Comparison of ENCODE assay signal across 27 cellular contexts in the genomic region with DNA sequence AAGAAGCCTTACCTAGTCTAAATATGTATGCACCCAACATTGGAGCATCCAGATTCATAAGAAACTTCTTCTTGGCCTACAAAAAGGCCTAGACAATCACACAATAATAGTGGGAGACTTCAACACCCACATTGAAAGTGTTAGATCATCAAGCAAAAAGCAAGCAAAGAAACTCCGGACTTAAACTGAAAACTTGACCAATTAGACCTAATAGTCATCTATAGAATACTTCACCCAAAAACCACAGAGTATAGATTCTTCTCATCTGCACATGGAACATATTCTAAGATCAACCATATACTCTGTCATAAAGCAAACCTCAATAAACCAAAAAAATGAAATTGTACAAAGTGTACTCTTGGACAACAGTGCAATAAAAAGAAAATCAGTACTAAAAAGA. TPM values are rescaled to one million over a fixed set of nuclear protein-coding genes. Genes with fewer than 3 reads are reported as not detected.
"Had no signal": no experiment of that assay in that cellular context is flagged by ENCODE, and none has a peak within 500 bp of the region (broad histone marks: within the 10 kb centered on the region; RNA-seq: fewer than 3 reads in every experiment).

No MANE protein-coding gene starts in this region.

- H3K9me3 ChIP-seq: adrenal gland, breast epithelium, MG63 had no signal

- ATAC-seq: activated T-cell treated with anti-CD3 and anti-CD28 coated beads, Interleukin-2, amount 50 U/mL, for 72 hours; PC-3 had no signal

- DNase-seq: activated CD4-positive, alpha-beta memory T cell treated with anti-CD3 and anti-CD28 coated beads for 36 hours; activated CD4-positive, alpha-beta T cell treated with anti-CD3 and anti-CD28 coated beads, Interleukin-2, amount 10 ng/mL, durations not matched to agents 7 days and 5 days; activated CD4-positive, CD25-positive, alpha-beta regulatory T cell; activated CD8-positive, alpha-beta memory T cell treated with anti-CD3 and anti-CD28 coated beads for 24 hours; activated naive CD4-positive, alpha-beta T cell treated with anti-CD3 and anti-CD28 coated beads, Interleukin-2, amount 50 U/mL, for 16 hours; activated naive CD8-positive, alpha-beta T cell treated with anti-CD3 and anti-CD28 coated beads, Interleukin-2, amount 10 ng/mL, durations not matched to agents 7 days and 5 days; activated T-cell treated with anti-CD3 and anti-CD28 coated beads, Interleukin-2, amount 50 U/mL, for 72 hours; adrenal gland; aorta; central memory CD4-positive, alpha-beta T cell; MG63; MV-4-11; NCI-H1105; NCI-H1436; NCI-H1694 treated with DMSO at 0.1 percent for 48 hours; NCI-H2029 treated with DMSO at 0.1 percent for 48 hours; NCI-H446; NCI-H524; PC-3; SIG-M5; T1000 had no signal

- H3K4me3 ChIP-seq: adrenal gland, breast epithelium, coronary artery, MG63 had no signal

- H3K27me3 ChIP-seq: breast epithelium had no signal

- H3K4me1 ChIP-seq: adrenal gland, breast epithelium had no signal

- H3K36me3 ChIP-seq: adrenal gland, breast epithelium, MG63 had no signal

- FAIRE-seq: TTC549 had no signal

- H3K27ac ChIP-seq: adrenal gland, breast epithelium, coronary artery, VCaP had no signal

RNA-seq across cellular contexts. Expression of gene OR5K4, which starts 22.3 kb away (rescaled TPM):
- total RNA-seq: activated CD4-positive, alpha-beta memory T cell treated with anti-CD3 and anti-CD28 coated beads for 36 hours; activated CD4-positive, alpha-beta T cell treated with anti-CD3 and anti-CD28 coated beads, Interleukin-2, amount 10 ng/mL, durations not matched to agents 7 days and 5 days; activated naive CD8-positive, alpha-beta T cell treated with anti-CD3 and anti-CD28 coated beads, Interleukin-2, amount 10 ng/mL, durations not matched to agents 7 days and 5 days; activated T-cell treated with anti-CD3 and anti-CD28 coated beads, Interleukin-2, amount 50 U/mL, for 72 hours; adrenal gland; aorta; breast epithelium; chondrocyte; dermis microvascular lymphatic vessel endothelial cell; PC-3 had no signal
- polyA plus RNA-seq: adrenal gland, aorta had no signal

RNA-seq across cellular contexts. Expression of gene OR5H2, which starts 49.0 kb away (rescaled TPM):
- total RNA-seq: activated CD4-positive, alpha-beta memory T cell treated with anti-CD3 and anti-CD28 coated beads for 36 hours; activated CD4-positive, alpha-beta T cell treated with anti-CD3 and anti-CD28 coated beads, Interleukin-2, amount 10 ng/mL, durations not matched to agents 7 days and 5 days; activated naive CD8-positive, alpha-beta T cell treated with anti-CD3 and anti-CD28 coated beads, Interleukin-2, amount 10 ng/mL, durations not matched to agents 7 days and 5 days; activated T-cell treated with anti-CD3 and anti-CD28 coated beads, Interleukin-2, amount 50 U/mL, for 72 hours; adrenal gland; aorta; breast epithelium; chondrocyte; dermis microvascular lymphatic vessel endothelial cell; PC-3 had no signal
- polyA plus RNA-seq: adrenal gland, aorta had no signal

RNA-seq across cellular contexts. Expression of gene OR5K3, which starts 59.1 kb away (rescaled TPM):
- total RNA-seq: activated CD4-positive, alpha-beta memory T cell treated with anti-CD3 and anti-CD28 coated beads for 36 hours; activated CD4-positive, alpha-beta T cell treated with anti-CD3 and anti-CD28 coated beads, Interleukin-2, amount 10 ng/mL, durations not matched to agents 7 days and 5 days; activated naive CD8-positive, alpha-beta T cell treated with anti-CD3 and anti-CD28 coated beads, Interleukin-2, amount 10 ng/mL, durations not matched to agents 7 days and 5 days; activated T-cell treated with anti-CD3 and anti-CD28 coated beads, Interleukin-2, amount 50 U/mL, for 72 hours; adrenal gland; aorta; breast epithelium; chondrocyte; dermis microvascular lymphatic vessel endothelial cell; PC-3 had no signal
- polyA plus RNA-seq: adrenal gland, aorta had no signal
